In the genomic region with DNA sequence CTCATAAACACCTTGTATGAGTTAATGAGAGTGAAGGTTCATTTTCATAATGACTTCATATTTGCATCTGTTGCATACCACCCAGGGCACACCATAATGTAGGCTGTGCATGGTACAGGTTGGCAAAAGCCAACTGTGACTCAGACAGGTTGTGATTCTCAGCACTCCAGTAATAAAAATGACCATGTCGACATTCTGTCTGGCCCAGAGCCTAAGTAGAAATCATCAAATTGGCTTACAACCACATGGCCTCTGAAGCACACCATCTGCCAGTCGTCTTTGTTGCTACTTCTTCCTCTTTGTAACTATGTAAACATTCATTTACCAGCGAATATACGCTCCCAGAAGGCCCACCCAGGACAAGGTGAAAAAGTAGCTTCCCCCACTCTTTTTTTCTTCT, we compare ENCODE assay signal across 1 cellular context.
TF ChIP-seq lines count a peak whose summit lies in the region.

No MANE protein-coding gene starts in this region.

TF ChIP-seq in GM23338, 12 proteins besides CTCF, POLR2A, EP300 and RAD21 (continued from another document):
- TF ChIP-seq, protein P1, sequence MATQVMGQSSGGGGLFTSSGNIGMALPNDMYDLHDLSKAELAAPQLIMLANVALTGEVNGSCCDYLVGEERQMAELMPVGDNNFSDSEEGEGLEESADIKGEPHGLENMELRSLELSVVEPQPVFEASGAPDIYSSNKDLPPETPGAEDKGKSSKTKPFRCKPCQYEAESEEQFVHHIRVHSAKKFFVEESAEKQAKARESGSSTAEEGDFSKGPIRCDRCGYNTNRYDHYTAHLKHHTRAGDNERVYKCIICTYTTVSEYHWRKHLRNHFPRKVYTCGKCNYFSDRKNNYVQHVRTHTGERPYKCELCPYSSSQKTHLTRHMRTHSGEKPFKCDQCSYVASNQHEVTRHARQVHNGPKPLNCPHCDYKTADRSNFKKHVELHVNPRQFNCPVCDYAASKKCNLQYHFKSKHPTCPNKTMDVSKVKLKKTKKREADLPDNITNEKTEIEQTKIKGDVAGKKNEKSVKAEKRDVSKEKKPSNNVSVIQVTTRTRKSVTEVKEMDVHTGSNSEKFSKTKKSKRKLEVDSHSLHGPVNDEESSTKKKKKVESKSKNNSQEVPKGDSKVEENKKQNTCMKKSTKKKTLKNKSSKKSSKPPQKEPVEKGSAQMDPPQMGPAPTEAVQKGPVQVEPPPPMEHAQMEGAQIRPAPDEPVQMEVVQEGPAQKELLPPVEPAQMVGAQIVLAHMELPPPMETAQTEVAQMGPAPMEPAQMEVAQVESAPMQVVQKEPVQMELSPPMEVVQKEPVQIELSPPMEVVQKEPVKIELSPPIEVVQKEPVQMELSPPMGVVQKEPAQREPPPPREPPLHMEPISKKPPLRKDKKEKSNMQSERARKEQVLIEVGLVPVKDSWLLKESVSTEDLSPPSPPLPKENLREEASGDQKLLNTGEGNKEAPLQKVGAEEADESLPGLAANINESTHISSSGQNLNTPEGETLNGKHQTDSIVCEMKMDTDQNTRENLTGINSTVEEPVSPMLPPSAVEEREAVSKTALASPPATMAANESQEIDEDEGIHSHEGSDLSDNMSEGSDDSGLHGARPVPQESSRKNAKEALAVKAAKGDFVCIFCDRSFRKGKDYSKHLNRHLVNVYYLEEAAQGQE (IDR thresholded peaks at IDR 0.05; ENCODE audit: unreplicated experiment) = no peak
